In genomic region chr5:119953474-119953873, GRCh38 we compare ENCODE assay signal across 28 cellular contexts.
"Had no signal": no experiment of that assay in that cellular context is flagged by ENCODE, and none has a peak within 500 bp of the region (broad histone marks: within the 10 kb centered on the region; RNA-seq: fewer than 3 reads in every experiment).

No MANE protein-coding gene starts in this region.

- H3K4me1 ChIP-seq: Peyer's patch, SJCRH30, SJSA1 had no signal

- ATAC-seq: Panc1, PC-3, Right ventricle myocardium inferior, SK-N-SH treated with all-trans-retinoic acid at 6 μM for 48 hours, T-cell had no signal

- H3K36me3 ChIP-seq: Peyer's patch, SJCRH30, SJSA1 had no signal

- H3K4me2 ChIP-seq: PC-9, SK-N-SH had no signal

- FAIRE-seq: RCC 7860 had no signal

- H3K27me3 ChIP-seq: Peyer's patch, SJCRH30, SJSA1 had no signal

- H3K9ac ChIP-seq: SK-N-SH had no signal

- H2AFZ ChIP-seq: PC-9 had no signal

- H3K27ac ChIP-seq: PC-9, Peyer's patch, RWPE1, SJCRH30, SJSA1, SK-N-MC had no signal

- H3K9me3 ChIP-seq: Peyer's patch, SJCRH30, SJSA1, SK-N-SH had no signal

- H3K4me3 ChIP-seq: PC-9, Peyer's patch, SJCRH30, SJSA1, SK-N-MC had no signal

- DNase-seq: NCI-H524 treated with DMSO at 0.1 percent for 48 hours; NCI-H526; NCI-H526 treated with DMSO at 0.1 percent for 48 hours; NCI-H69; NCI-H748 treated with DMSO at 0.1 percent for 48 hours; NCI-H774; NCI-H82; NK-92 treated with Interleukin-12 subunit alpha and Interleukin-12 subunit beta, amount 100 ng/mL, for 24 hours; OCI-M1; PC-3; PC-9; Peyer's patch; Right ventricle myocardium superior; RPMI8226; SHP77; SHP77 treated with DMSO at 0.1 percent for 48 hours; SIG-M5; SJCRH30; SK-N-SH; SW 1271; T-cell had no signal
